ENCODE assay signal across 8 cellular contexts in the genomic region with DNA sequence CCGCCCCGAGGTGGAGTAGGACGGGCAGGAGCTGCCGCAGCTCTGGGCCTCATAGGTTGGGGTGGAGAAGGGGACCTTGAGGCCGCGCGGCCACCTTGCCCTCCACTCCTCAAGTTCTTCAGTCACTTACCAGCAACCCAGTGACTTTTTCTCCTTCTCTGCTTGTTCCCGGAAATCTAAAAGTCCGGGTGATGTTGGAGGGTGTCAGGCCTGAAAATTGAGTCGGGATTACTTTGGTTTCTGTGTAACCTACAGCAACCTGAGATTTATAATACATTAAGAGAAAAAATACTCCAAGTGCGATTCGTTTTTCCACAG. TPM values are rescaled to one million over a fixed set of nuclear protein-coding genes. Genes with fewer than 3 reads are reported as not detected.
DNase-seq lines count a peak whose midpoint lies in the region; ATAC-seq, FAIRE-seq and TF ChIP-seq lines count a peak whose summit lies in the region.

No MANE protein-coding gene starts in this region.

- H3K27ac ChIP-seq in astrocyte (ENCODE audit: low read depth, low read length) (peak overlapping the region; percentile 90), left lung (peak overlapping the region; percentile 85 to 92), temporal lobe (ENCODE audit: low read depth, low read length) (peak overlapping the region; percentile 72)

- no peaks in the 10 kb centered on the region for H3K27me3 ChIP-seq in astrocyte (ENCODE audit: insufficient read depth, low read length)
- no peaks in the 10 kb centered on the region for H3K27me3 ChIP-seq in left lung

- no peaks in the 10 kb centered on the region for H3K9me3 Mint-ChIP-seq in T-helper 1 cell treated with Interleukin-12 subunit alpha and Interleukin-12 subunit beta and Interleukin-4 antibody, amounts not matched to agents 30 μg/mL and 1 μg/mL, for 36 hours
- H3K9me3 Mint-ChIP-seq in astrocyte (ENCODE audit: unreplicated experiment) = no peaks in the 10 kb centered on the region

- peak overlapping the region; percentile 98 for H3K9ac ChIP-seq in astrocyte (ENCODE audit: low read length)

- H3K4me3 Mint-ChIP-seq in T-helper 1 cell treated with Interleukin-12 subunit alpha and Interleukin-12 subunit beta and Interleukin-4 antibody, amounts not matched to agents 30 μg/mL and 1 μg/mL, for 36 hours = peak overlapping the region; percentile 98
- H3K4me3 Mint-ChIP-seq in astrocyte (ENCODE audit: unreplicated experiment) = peak overlapping the region; percentile 96

- DNase-seq in T-helper 1 cell (no peak), astrocyte (ENCODE audit: low read depth) (no peak), left lung (no peak), HuH-7 (ENCODE audit: low spot score) (no peak), anterior cingulate cortex (lab: John Stamatoyannopoulos, UW) (no peak)

- H3K36me3 Mint-ChIP-seq in T-helper 1 cell treated with Interleukin-12 subunit alpha and Interleukin-12 subunit beta and Interleukin-4 antibody, amounts not matched to agents 30 μg/mL and 1 μg/mL, for 36 hours (ENCODE audit: low read depth) = peaks cover 17% of the 10 kb centered on the region
- H3K36me3 Mint-ChIP-seq in astrocyte (ENCODE audit: low read depth, unreplicated experiment) = peaks cover 6% of the 10 kb centered on the region

- peaks cover 28% of the 10 kb centered on the region for H3K4me1 Mint-ChIP-seq in T-helper 1 cell treated with Interleukin-12 subunit alpha and Interleukin-12 subunit beta and Interleukin-4 antibody, amounts not matched to agents 30 μg/mL and 1 μg/mL, for 36 hours (ENCODE audit: low read depth)
- H3K4me1 Mint-ChIP-seq in astrocyte (ENCODE audit: low read depth, unreplicated experiment) = peaks cover 6% of the 10 kb centered on the region

- peak overlapping the region; percentile 88 for H2AFZ ChIP-seq in astrocyte (ENCODE audit: low read depth, low read length)

- FAIRE-seq in astrocyte (lab: Jason Lieb, UNC) = no peak

- intact Hi-C loops in left lung (cut with DNase I) = no loop called here

- H3K4me3 ChIP-seq in astrocyte (ENCODE audit: insufficient read depth, low read depth, low read length) (peak overlapping the region; percentile 99), left lung (peak overlapping the region; percentile 76 to 77)

- TF ChIP-seq CTCF in astrocyte (IDR thresholded peaks at IDR 0.05; ENCODE audit: insufficient read depth, low read depth, low read length) (no peak), left lung (IDR thresholded peaks at IDR 0.05) (no peak)

- no peaks in the 10 kb centered on the region for H3K9me3 ChIP-seq in astrocyte (ENCODE audit: insufficient read depth, low read depth, low read length)
- no peaks in the 10 kb centered on the region for H3K9me3 ChIP-seq in left lung

- H3K36me3 ChIP-seq in astrocyte (ENCODE audit: insufficient read depth, low read length) = peaks cover 4% of the 10 kb centered on the region
- H3K36me3 ChIP-seq in left lung = peaks cover 0 to 10% of the 10 kb centered on the region in 2 donors

- no peak for ATAC-seq in left lung
- ATAC-seq in GM21576 (IDR thresholded peaks at IDR 0.05; ENCODE audit: unreplicated experiment) = no peak

- H3K4me1 ChIP-seq in astrocyte (ENCODE audit: insufficient read depth, low read length) (peaks cover 6% of the 10 kb centered on the region), left lung (peaks cover 9 to 43% of the 10 kb centered on the region in 2 donors)

- peak overlapping the region; percentile 86 for H3K4me2 ChIP-seq in astrocyte (ENCODE audit: low read length)

- H3K27me3 Mint-ChIP-seq in T-helper 1 cell treated with Interleukin-12 subunit alpha and Interleukin-12 subunit beta and Interleukin-4 antibody, amounts not matched to agents 30 μg/mL and 1 μg/mL, for 36 hours (ENCODE audit: low read depth) = no peaks in the 10 kb centered on the region
- H3K27me3 Mint-ChIP-seq in astrocyte (ENCODE audit: low read depth, unreplicated experiment) = peaks cover 3% of the 10 kb centered on the region

- H3K79me2 ChIP-seq in astrocyte (ENCODE audit: insufficient read depth, low read length) = peaks cover 67% of the 10 kb centered on the region

- peak overlapping the region; percentile 93 for H3K27ac Mint-ChIP-seq in T-helper 1 cell treated with Interleukin-12 subunit alpha and Interleukin-12 subunit beta and Interleukin-4 antibody, amounts not matched to agents 30 μg/mL and 1 μg/mL, for 36 hours
- peak overlapping the region; percentile 97 for H3K27ac Mint-ChIP-seq in astrocyte (ENCODE audit: unreplicated experiment)

- H4K20me1 ChIP-seq in astrocyte (ENCODE audit: insufficient read depth, low read length) = peaks cover 27% of the 10 kb centered on the region

RNA-seq across cellular contexts. Expression of gene RWDD1, which starts 0.3 kb away (rescaled TPM):
- 42.1 and 45.1 TPM in 2 replicates for total RNA-seq in astrocyte
- 10 to 100 TPM; 37.0 to 41.1 TPM for total RNA-seq in left lung
- total RNA-seq in temporal lobe = 19.7 TPM

RNA-seq across cellular contexts. Expression of gene CALHM4, which starts 18.1 kb away (rescaled TPM):
- total RNA-seq in astrocyte = 0.20 TPM in 1 of 2 replicates, not detected in the other
- total RNA-seq in left lung = not detected
- total RNA-seq in temporal lobe = not detected

RNA-seq across cellular contexts. Expression of gene TRAPPC3L, which starts 26.2 kb away (rescaled TPM):
- not detected in 2 replicates for total RNA-seq in astrocyte
- under 1 TPM; 0.12 to 0.13 TPM for total RNA-seq in left lung
- under 0.01 TPM for total RNA-seq in temporal lobe

RNA-seq across cellular contexts. Expression of gene RSPH4A, which starts 44.6 kb away (rescaled TPM):
- 0.48 and 0.72 TPM in 2 replicates for total RNA-seq in astrocyte
- 1 to 10 TPM in 1 of 2 donors, under 1 TPM in 1; 0.15 to 5.1 TPM for total RNA-seq in left lung
- total RNA-seq in temporal lobe = 2.0 TPM
